In genomic region chrX:149541521-149542047, GRCh38 we compare ENCODE assay signal across 8 cellular contexts. TPM values are rescaled to one million over a fixed set of nuclear protein-coding genes. Genes with fewer than 3 reads are reported as not detected.
DNase-seq lines count a peak whose midpoint lies in the region; ATAC-seq and TF ChIP-seq lines count a peak whose summit lies in the region.

No MANE protein-coding gene starts in this region.

- peak overlapping the region; percentile 71 for H3K27ac ChIP-seq in right cardiac atrium (ENCODE audit: low read length)
- H3K27ac ChIP-seq in skin epidermis, result peak overlapping the region; percentile 14 to 91 (median 85)

- no peaks in the 10 kb centered on the region for H3K36me3 Mint-ChIP-seq in WTC11

- H3K36me3 ChIP-seq in H7 (replicated peaks; ENCODE audit: control insufficient read depth, insufficient read depth, low read length), result no peaks in the 10 kb centered on the region

- 0 out of 2 replicates have a peak, but pooled peaks cover 2% of the 10 kb centered on the region for H3K4me1 Mint-ChIP-seq in WTC11

- TF ChIP-seq CTCF in WTC11 (IDR thresholded peaks at IDR 0.05), result no peak

- no peak overlapping the region for H3K27ac Mint-ChIP-seq in WTC11

- POLR2A ChIA-PET in WTC11 (lab: Charles Lee), result no interaction called here

- H3K4me3 Mint-ChIP-seq in WTC11, result peak overlapping the region; percentile 81

- no peaks in the 10 kb centered on the region for H3K9me3 Mint-ChIP-seq in WTC11

- ATAC-seq in WTC11 (no peak), right cardiac atrium (no peak), HG02884 (IDR thresholded peaks at IDR 0.05; ENCODE audit: unreplicated experiment) (no peak)

- no peaks in the 10 kb centered on the region for H3K4me1 ChIP-seq in right cardiac atrium (ENCODE audit: control insufficient read depth, insufficient read depth, low read length)

- DNase-seq in H7, result no peak
- no peak for DNase-seq in WTC11 (ENCODE audit: low spot score)
- DNase-seq in right cardiac atrium, result peak in 1 of 3 donors; percentile 57
- DNase-seq in DMS114 treated with DMSO at 0.1 percent for 48 hours (lab: John Stamatoyannopoulos, UW; ENCODE audit: unreplicated experiment), result no peak
- no peak for DNase-seq in T1000 (lab: John Stamatoyannopoulos, UW)
- no peak for DNase-seq in AML-193 (lab: John Stamatoyannopoulos, UW)

- WGBS in right cardiac atrium, result 14% methylated on average over 13 of the region's 13 CpGs

- no peaks in the 10 kb centered on the region for H3K9me3 ChIP-seq in right cardiac atrium (ENCODE audit: control insufficient read depth, low read length)

- intact Hi-C loops in right cardiac atrium (cut with DNase I), result no loop called here

- CTCF ChIA-PET in WTC11 (lab: Charles Lee), result interaction anchor here (3.2 kb wide), 2 partner anchors 13 to 30 kb away, joined by 16 to 33 read pairs; no protein-coding TSS in a partner anchor

- peak overlapping the region; percentile 68 for H3K4me3 ChIP-seq in H7 (ENCODE audit: insufficient read depth, low read depth, low read length)
- peak overlapping the region; percentile 59 for H3K4me3 ChIP-seq in right cardiac atrium (ENCODE audit: low read length)
- H3K4me3 ChIP-seq in skin epidermis, result peak overlapping the region; percentile 45 to 71 (median 57)

- H3K27me3 ChIP-seq in H7 (ENCODE audit: control insufficient read depth, insufficient read depth, low read length) (peaks cover 8% of the 10 kb centered on the region), right cardiac atrium (ENCODE audit: control insufficient read depth, insufficient read depth) (no peaks in the 10 kb centered on the region)

- H3K27me3 Mint-ChIP-seq in WTC11 (ENCODE audit: low read depth), result peaks cover 10% of the 10 kb centered on the region

TF ChIP-seq in WTC11, 78 proteins besides CTCF, POLR2A, EP300 and RAD21 (continues in another document):
- TF ChIP-seq ESRRA (CRISPR knock-in tag; IDR thresholded peaks at IDR 0.05; ENCODE audit: borderline replicate concordance) (no peak), PREB (CRISPR knock-in tag; IDR thresholded peaks at IDR 0.05; ENCODE audit: borderline replicate concordance) (no peak), OVOL2 (CRISPR knock-in tag; IDR thresholded peaks at IDR 0.05; ENCODE audit: borderline replicate concordance) (no peak), NFATC4 (CRISPR knock-in tag; IDR thresholded peaks at IDR 0.05) (no peak), AFF4 (CRISPR knock-in tag; IDR thresholded peaks at IDR 0.05; ENCODE audit: borderline replicate concordance) (no peak), E2F5 (CRISPR knock-in tag; IDR thresholded peaks at IDR 0.05) (no peak), ZBTB43 (CRISPR knock-in tag; IDR thresholded peaks at IDR 0.05) (no peak), ATF3 (CRISPR knock-in tag; conservative IDR thresholded peaks at IDR 0.05) (no peak), HMGXB4 (CRISPR knock-in tag; IDR thresholded peaks at IDR 0.05) (no peak), USF2 (CRISPR knock-in tag; IDR thresholded peaks at IDR 0.05) (no peak), CREM (CRISPR knock-in tag; IDR thresholded peaks at IDR 0.05) (no peak), ATF1 (CRISPR knock-in tag; IDR thresholded peaks at IDR 0.05) (no peak)

RNA-seq across cellular contexts. Expression of gene EOLA1, which starts 0.8 kb away (rescaled TPM):
- total RNA-seq in H7 (2014; rRNA removed; shearing (Covaris generic)), result 8.2 and 12.1 TPM in 2 replicates
- 5.4 to 7.7 TPM (median 6.1 TPM) in 3 replicates for total RNA-seq in WTC11 (2021)
- 10 to 100 TPM; 23.8 to 29.6 (median 26.8) TPM for total RNA-seq in right cardiac atrium
- polyA plus RNA-seq in right cardiac atrium, result 26.0 TPM

RNA-seq across cellular contexts. Expression of gene HSFX3, which starts 8.1 kb away (rescaled TPM):
- not detected in 2 replicates for total RNA-seq in H7 (2014; rRNA removed; shearing (Covaris generic))
- not detected in 3 replicates for total RNA-seq in WTC11 (2021)
- total RNA-seq in right cardiac atrium, result not detected
- not detected for polyA plus RNA-seq in right cardiac atrium

RNA-seq across cellular contexts. Expression of gene IDS, which starts 36.5 kb away (rescaled TPM):
- 29.0 and 33.7 TPM in 2 replicates for total RNA-seq in H7 (2014; rRNA removed; shearing (Covaris generic))
- total RNA-seq in WTC11 (2021) (13.3 to 21.7 TPM (median 18.0 TPM) in 3 replicates), right cardiac atrium (100 to 1,000 TPM in 3 of 4 donors, 10 to 100 TPM in 1; 89.7 to 107 (median 103) TPM)
- polyA plus RNA-seq in right cardiac atrium, result 43.8 TPM

RNA-seq across cellular contexts. Expression of gene MAGEA9B, which starts 45.7 kb away (rescaled TPM):
- not detected in 2 replicates for total RNA-seq in H7 (2014; rRNA removed; shearing (Covaris generic))
- total RNA-seq in WTC11 (2021), result 0.11 to 0.35 TPM (median 0.14 TPM) in 3 replicates
- total RNA-seq in right cardiac atrium, result not detected
- polyA plus RNA-seq in right cardiac atrium, result not detected

RNA-seq across cellular contexts. Expression of gene HSFX2, which starts 53.5 kb away (rescaled TPM):
- total RNA-seq in H7 (2014; rRNA removed; shearing (Covaris generic)), result 1.2 and 1.3 TPM in 2 replicates
- total RNA-seq in WTC11 (2021) (0.37 TPM in 1 of 3 replicates, not detected in the others), right cardiac atrium (1 to 10 TPM in 2 of 4 donors, not detected in 2; 1.1 to 1.3 TPM)
- 0.77 TPM for polyA plus RNA-seq in right cardiac atrium
